In the genomic region with DNA sequence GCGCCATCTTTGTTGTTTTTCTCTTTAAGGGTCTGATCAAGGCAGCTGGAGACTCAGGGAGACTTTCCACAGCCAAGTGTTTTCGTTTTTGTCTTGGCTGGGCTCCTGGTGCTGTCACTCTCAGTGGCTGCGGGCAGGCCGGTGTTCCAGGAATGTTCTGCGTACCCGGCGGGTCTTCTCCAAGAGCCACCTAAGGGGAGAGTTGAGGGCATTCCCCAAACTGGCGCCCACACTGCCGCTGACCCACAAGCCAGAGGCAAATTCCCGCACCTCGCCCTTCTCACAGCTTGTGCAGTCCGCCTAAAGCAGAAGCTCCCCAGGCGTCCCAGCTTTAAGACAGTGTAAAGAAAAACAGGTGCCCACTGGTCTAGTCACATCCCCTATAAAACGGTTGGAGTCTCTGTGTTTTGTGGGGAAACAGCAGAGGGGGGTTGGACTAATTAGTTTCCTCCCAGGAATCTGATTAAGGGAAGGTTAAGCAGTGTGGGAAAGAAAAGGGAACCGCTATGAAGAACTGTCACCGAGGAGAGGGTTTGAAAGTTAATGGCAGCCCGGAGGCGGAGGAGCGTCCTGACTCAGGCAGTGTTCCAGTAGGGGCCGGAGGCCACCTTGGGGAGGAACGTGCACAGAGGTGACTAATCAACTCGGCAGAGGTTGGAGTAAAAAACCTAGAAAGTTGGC, we compare ENCODE assay signal across 10 cellular contexts.
DNase-seq lines count a peak whose midpoint lies in the region; ATAC-seq and TF ChIP-seq lines count a peak whose summit lies in the region.
"Had no signal": no experiment of that assay in that cellular context is flagged by ENCODE, and none has a peak within 500 bp of the region (broad histone marks: within the 10 kb centered on the region; RNA-seq: fewer than 3 reads in every experiment).

No MANE protein-coding gene starts in this region.

- H2BK15ac ChIP-seq in neuronal stem cell (ENCODE audit: low read length) = no peak overlapping the region
- no peak overlapping the region for H2BK15ac ChIP-seq in H9 (ENCODE audit: low read depth, low read length)

- no peak overlapping the region for H4K91ac ChIP-seq in neuronal stem cell (ENCODE audit: low read depth, low read length, poor library complexity)
- H4K91ac ChIP-seq in H9 (ENCODE audit: insufficient read length, low read depth, low read length) = no peak overlapping the region

- no peak overlapping the region for H3K23ac ChIP-seq in neuronal stem cell (ENCODE audit: low read depth, low read length, poor library complexity)
- no peak overlapping the region for H3K23ac ChIP-seq in H9 (ENCODE audit: insufficient read length, low read depth, low read length)

- H4K8ac ChIP-seq in neuronal stem cell (ENCODE audit: low read depth, low read length) = no peak overlapping the region
- H4K8ac ChIP-seq in H9 (replicated peaks; ENCODE audit: insufficient read length, low read depth, low read length) = no peak overlapping the region

- no peak overlapping the region for H3K27ac Mint-ChIP-seq in activated naive CD8-positive, alpha-beta T cell treated with anti-CD3 and anti-CD28 coated beads for 36 hours
- no peak overlapping the region for H3K27ac Mint-ChIP-seq in H9

- H3K9me3 ChIP-seq in MG63 = no peaks in the 10 kb centered on the region
- no peaks in the 10 kb centered on the region for H3K9me3 ChIP-seq in neuronal stem cell (replicated peaks in 1 of 2; ENCODE audit: control insufficient read depth in 2 of 2, insufficient read depth in 1 of 2, low read depth in 1 of 2, low read length in 2 of 2)
- no peaks in the 10 kb centered on the region for H3K9me3 ChIP-seq in SJCRH30 (replicated peaks)
- H3K9me3 ChIP-seq in H9 (ENCODE audit: control insufficient read depth, low read depth, low read length) = no peaks in the 10 kb centered on the region

- no peaks in the 10 kb centered on the region for H3K79me2 ChIP-seq in H9 (ENCODE audit: insufficient read depth, low read length)

- H3K4me1 ChIP-seq in neuronal stem cell (ENCODE audit: control insufficient read depth in 2 of 2, insufficient read depth in 1 of 2, low read depth in 1 of 2, low read length in 2 of 2) (peaks cover 5 to 16% of the 10 kb centered on the region in 2 donors), SJCRH30 (no peaks in the 10 kb centered on the region), H9 (ENCODE audit: insufficient read depth, low read length) (no peaks in the 10 kb centered on the region; the same call in 1 of the 2 replicates)

- H2AFZ ChIP-seq in neuronal stem cell (ENCODE audit: low read length) = peak overlapping the region; percentile 42
- no peak overlapping the region for H2AFZ ChIP-seq in H9 (ENCODE audit: low read length)

- TF ChIP-seq CTCF in H9 (conservative IDR thresholded peaks at IDR 0.05) = no peak

- no peak overlapping the region for H4K5ac ChIP-seq in H9 (ENCODE audit: insufficient read length, low read depth, low read length)

- H3K36me3 ChIP-seq in MG63 = no peaks in the 10 kb centered on the region
- no peaks in the 10 kb centered on the region for H3K36me3 ChIP-seq in neuronal stem cell (replicated peaks in 1 of 2; ENCODE audit: control insufficient read depth in 2 of 2, insufficient read depth in 2 of 2, low read length in 2 of 2)
- H3K36me3 ChIP-seq in SJCRH30 = no peaks in the 10 kb centered on the region

- H3K27ac ChIP-seq in neuronal stem cell (replicated peaks; ENCODE audit: low read length) = peak overlapping the region; percentile 62
- no peak overlapping the region for H3K27ac ChIP-seq in SJCRH30
- H3K27ac ChIP-seq in H9 (ENCODE audit: insufficient read length, low read depth, low read length) = no peak overlapping the region

- no peak overlapping the region for H3K9ac ChIP-seq in neuronal stem cell (ENCODE audit: low read depth, low read length, poor library complexity)
- no peak overlapping the region for H3K9ac ChIP-seq in H9 (ENCODE audit: extremely low read depth, insufficient read length, low read length)

- H2BK120ac ChIP-seq in neuronal stem cell (ENCODE audit: low read depth, low read length) (no peak overlapping the region), H9 (ENCODE audit: low read depth, low read length, poor library complexity, severe bottlenecking) (no peak overlapping the region)

- H3K9me3 Mint-ChIP-seq in activated naive CD8-positive, alpha-beta T cell treated with anti-CD3 and anti-CD28 coated beads for 36 hours = no peaks in the 10 kb centered on the region
- no peaks in the 10 kb centered on the region; a peak in 1 of 5 replicates for H3K9me3 Mint-ChIP-seq in H9

- H3K4me2 ChIP-seq in neuronal stem cell (ENCODE audit: insufficient read depth, low read length, poor library complexity, severe bottlenecking) (peak overlapping the region; percentile 34), H9 (ENCODE audit: insufficient read depth, insufficient read length, low read length) (no peak overlapping the region)

- peak; percentile 37 for ATAC-seq in esophagus mucosa

- no peak overlapping the region for H2BK5ac ChIP-seq in neuronal stem cell (ENCODE audit: low read length)
- H2BK5ac ChIP-seq in H9 (ENCODE audit: insufficient read length, low read length) = no peak overlapping the region

- H3K4ac ChIP-seq in neuronal stem cell (ENCODE audit: low read length) (no peak overlapping the region), H9 (ENCODE audit: low read depth, low read length) (no peak overlapping the region)

- H3K18ac ChIP-seq in neuronal stem cell (ENCODE audit: low read length) (peak overlapping the region; percentile 66), H9 (ENCODE audit: insufficient read length, low read depth, low read length) (no peak overlapping the region)

- H3K14ac ChIP-seq in neuronal stem cell (ENCODE audit: low read length) = no peak overlapping the region
- no peak overlapping the region for H3K14ac ChIP-seq in H9 (ENCODE audit: insufficient read depth, low read length)

- H3K27me3 ChIP-seq in MG63 = no peaks in the 10 kb centered on the region
- no peaks in the 10 kb centered on the region for H3K27me3 ChIP-seq in neuronal stem cell (ENCODE audit: control insufficient read depth in 3 of 3, insufficient read depth in 3 of 3, low read depth in 1 of 3, low read length in 3 of 3)
- no peaks in the 10 kb centered on the region; the same call in 1 of the 2 replicates for H3K27me3 ChIP-seq in SJCRH30
- H3K27me3 ChIP-seq in H9 (ENCODE audit: insufficient read depth, low read length) = no peaks in the 10 kb centered on the region; the same call in 1 of the 2 replicates

- no peak overlapping the region for H2BK20ac ChIP-seq in H9 (ENCODE audit: low read depth, low read length, poor library complexity, severe bottlenecking)

- no peaks in the 10 kb centered on the region for H3K4me1 Mint-ChIP-seq in activated naive CD8-positive, alpha-beta T cell treated with anti-CD3 and anti-CD28 coated beads for 36 hours
- peaks cover 14 to 17% of the 10 kb centered on the region in 2 experiments for H3K4me1 Mint-ChIP-seq in H9

- H2BK12ac ChIP-seq in neuronal stem cell (ENCODE audit: low read length) = no peak overlapping the region
- no peak overlapping the region for H2BK12ac ChIP-seq in H9 (ENCODE audit: insufficient read length, low read depth, low read length)

- whole genome bisulfite sequencing in neuronal stem cell (ENCODE audit: extremely low coverage in 2 of 2, insufficient read length in 2 of 2, insufficient replicate concordance in 1 of 2), 2 donors = no CpG with 5 or more reads among the region's 22 CpGs
- WGBS in H9 (ENCODE audit: extremely low coverage, insufficient read length, low lambda C conversion rate) = no CpG with 5 or more reads among the region's 22 CpGs

- H3K79me1 ChIP-seq in neuronal stem cell (ENCODE audit: low read depth, low read length) (no peaks in the 10 kb centered on the region), H9 (ENCODE audit: insufficient read depth, low read depth, low read length, poor library complexity, severe bottlenecking) (no peaks in the 10 kb centered on the region)

- H3T11ph ChIP-seq in H9 (ENCODE audit: low read length) = no peak overlapping the region

- peak overlapping the region; percentile 23 for H3K4me3 ChIP-seq in MG63
- no peak overlapping the region for H3K4me3 ChIP-seq in neuronal stem cell (ENCODE audit: low read length in 2 of 2)
- no peak overlapping the region for H3K4me3 ChIP-seq in SJCRH30

- peaks cover 38% of the 10 kb centered on the region for H3K27me3 Mint-ChIP-seq in activated naive CD8-positive, alpha-beta T cell treated with anti-CD3 and anti-CD28 coated beads for 36 hours
- peaks cover 47% of the 10 kb centered on the region for H3K27me3 Mint-ChIP-seq in H9 (ENCODE audit: low read depth)

- H3K56ac ChIP-seq in H9 (ENCODE audit: insufficient read length, low read depth, low read length) = no peak overlapping the region

- no peaks in the 10 kb centered on the region for H3K23me2 ChIP-seq in H9 (ENCODE audit: insufficient read length, low read depth, low read length, poor library complexity, severe bottlenecking)

- H3K4me3 Mint-ChIP-seq in activated naive CD8-positive, alpha-beta T cell treated with anti-CD3 and anti-CD28 coated beads for 36 hours = no peak overlapping the region
- no peak overlapping the region; a peak in 1 of 5 replicates for H3K4me3 Mint-ChIP-seq in H9

- H3K36me3 Mint-ChIP-seq in activated naive CD8-positive, alpha-beta T cell treated with anti-CD3 and anti-CD28 coated beads for 36 hours = no peaks in the 10 kb centered on the region
- H3K36me3 Mint-ChIP-seq in H9 (ENCODE audit: insufficient read depth in 1 of 3, low read depth in 3 of 3) = no peaks in the 10 kb centered on the region; a peak in 1 of 7 replicates

- no peaks in the 10 kb centered on the region for H4K20me1 ChIP-seq in H9 (ENCODE audit: control insufficient read depth, insufficient read depth, insufficient read length)

- DNase-seq in AG08396 (ENCODE audit: low spot score) (peak; percentile 27), MG63 (peak; percentile 50), neuronal stem cell (ENCODE audit: low spot score) (peak; percentile 55), SJCRH30 (no peak), H9 (no peak), NCI-H2107 treated with DMSO at 0.1 percent for 48 hours (lab: John Stamatoyannopoulos, UW; ENCODE audit: unreplicated experiment) (no peak)
- DNase-seq in activated naive CD8-positive, alpha-beta T cell treated with anti-CD3 and anti-CD28 coated beads for 36 hours = no peak
- DNase-seq: activated gamma-delta T cell treated with Interleukin-2 at 50 U/mL for 16 hours; effector memory CD4-positive, alpha-beta T cell had no signal

- no peak overlapping the region for H2AK5ac ChIP-seq in neuronal stem cell (ENCODE audit: low read depth, low read length)
- no peak overlapping the region for H2AK5ac ChIP-seq in H9 (ENCODE audit: insufficient read length, low read length)

Comparison
In these comparisons a context has a peak if more than half of its experiments do, and no peak if none do; other contexts are left out.
1. DNase-seq: peak in AG08396 (single experiment), MG63 (single experiment) and neuronal stem cell (single experiment); none in SJCRH30 (0 of 2), activated naive CD8-positive, alpha-beta T cell treated with anti-CD3 and anti-CD28 coated beads for 36 hours (single experiment), H9 (single experiment) and NCI-H2107 treated with DMSO at 0.1 percent for 48 hours (single experiment).